In the genomic region with DNA sequence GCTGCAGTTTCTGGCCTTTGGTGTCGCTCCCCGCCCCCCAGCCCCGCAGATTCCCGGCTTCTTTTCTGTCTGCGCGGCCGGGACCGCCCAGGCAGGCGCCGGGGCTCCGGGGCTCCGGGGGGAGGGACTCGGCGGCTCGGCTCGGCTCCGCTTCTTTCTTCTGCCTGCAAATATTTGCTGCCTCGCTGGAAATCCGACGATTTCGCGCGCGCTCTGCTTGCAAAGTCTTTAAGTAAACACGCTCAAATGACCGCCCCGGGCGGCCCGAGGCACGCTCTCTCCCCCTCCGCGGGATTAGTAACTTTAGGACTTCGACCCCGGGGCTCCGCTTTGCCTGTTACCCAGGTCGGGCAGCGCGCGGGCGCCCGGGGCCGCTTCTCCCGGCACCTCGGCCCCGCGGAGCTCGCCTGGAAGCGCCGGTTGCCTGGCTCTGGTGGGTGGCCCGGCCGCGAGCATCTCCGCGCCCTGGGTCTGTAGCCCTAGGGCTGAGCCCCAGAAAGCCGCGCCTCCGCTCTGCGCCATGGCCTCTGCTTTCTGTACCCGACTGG, we compare ENCODE assay signal across 1 cellular context.
TF ChIP-seq lines count a peak whose summit lies in the region.

No MANE protein-coding gene starts in this region.

TF ChIP-seq in A549, 52 proteins besides CTCF, POLR2A, EP300 and RAD21 (continued from another document):
- TF ChIP-seq CHD4 (IDR thresholded peaks at IDR 0.05; ENCODE audit: borderline replicate concordance) (no peak), SMC3 (IDR thresholded peaks at IDR 0.05) (no peak), RNF2 (IDR thresholded peaks at IDR 0.05; ENCODE audit: borderline replicate concordance, low read depth) (0 out of 2 replicates have a peak, but pooled peaks have one; percentile 50), FOSL2 (IDR thresholded peaks at IDR 0.05) (no peak), FOSL2 (CRISPR knock-in tag; IDR thresholded peaks at IDR 0.05) (no peak), MYC (IDR thresholded peaks at IDR 0.05; ENCODE audit: borderline replicate concordance, low read length) (no peak), GATA3 (IDR thresholded peaks at IDR 0.05; ENCODE audit: borderline replicate concordance) (peak; percentile 7; the same call in 1 of the 2 replicates)
